Comparison of ENCODE assay signal across 8 cellular contexts in the genomic region with DNA sequence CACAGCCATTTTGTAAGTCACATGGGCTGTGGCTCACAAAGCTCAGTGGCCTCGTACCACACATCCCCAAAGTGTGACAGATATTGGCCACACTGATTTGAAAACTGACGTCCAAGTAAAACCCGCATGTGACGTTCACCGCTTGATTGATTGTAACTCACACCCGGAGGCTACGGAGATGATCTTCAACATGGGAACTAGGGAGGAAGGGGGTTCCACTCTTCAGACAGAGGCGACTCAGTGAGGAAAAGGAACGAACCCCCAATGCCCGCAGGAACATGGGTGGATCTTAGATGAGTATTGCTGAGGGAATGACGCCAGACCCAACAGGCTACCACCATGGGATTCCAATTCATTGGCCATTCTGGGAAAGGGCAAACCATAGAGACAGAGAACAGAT. TPM values are rescaled to one million over a fixed set of nuclear protein-coding genes. Genes with fewer than 3 reads are reported as not detected.
"Had no signal": no experiment of that assay in that cellular context is flagged by ENCODE, and none has a peak within 500 bp of the region (broad histone marks: within the 10 kb centered on the region; RNA-seq: fewer than 3 reads in every experiment).

No MANE protein-coding gene starts in this region.

RNA-seq across cellular contexts. Expression of a gene that starts 7.2 kb away (rescaled TPM):
- total RNA-seq: OCI-LY7, PC-3, Right ventricle myocardium inferior, Right ventricle myocardium superior, RPMI7951, SJSA1, SK-MEL-5 had no signal
- polyA plus RNA-seq: SK-N-SH had no signal
